ENCODE assay signal across 1 cellular context in the genomic region with DNA sequence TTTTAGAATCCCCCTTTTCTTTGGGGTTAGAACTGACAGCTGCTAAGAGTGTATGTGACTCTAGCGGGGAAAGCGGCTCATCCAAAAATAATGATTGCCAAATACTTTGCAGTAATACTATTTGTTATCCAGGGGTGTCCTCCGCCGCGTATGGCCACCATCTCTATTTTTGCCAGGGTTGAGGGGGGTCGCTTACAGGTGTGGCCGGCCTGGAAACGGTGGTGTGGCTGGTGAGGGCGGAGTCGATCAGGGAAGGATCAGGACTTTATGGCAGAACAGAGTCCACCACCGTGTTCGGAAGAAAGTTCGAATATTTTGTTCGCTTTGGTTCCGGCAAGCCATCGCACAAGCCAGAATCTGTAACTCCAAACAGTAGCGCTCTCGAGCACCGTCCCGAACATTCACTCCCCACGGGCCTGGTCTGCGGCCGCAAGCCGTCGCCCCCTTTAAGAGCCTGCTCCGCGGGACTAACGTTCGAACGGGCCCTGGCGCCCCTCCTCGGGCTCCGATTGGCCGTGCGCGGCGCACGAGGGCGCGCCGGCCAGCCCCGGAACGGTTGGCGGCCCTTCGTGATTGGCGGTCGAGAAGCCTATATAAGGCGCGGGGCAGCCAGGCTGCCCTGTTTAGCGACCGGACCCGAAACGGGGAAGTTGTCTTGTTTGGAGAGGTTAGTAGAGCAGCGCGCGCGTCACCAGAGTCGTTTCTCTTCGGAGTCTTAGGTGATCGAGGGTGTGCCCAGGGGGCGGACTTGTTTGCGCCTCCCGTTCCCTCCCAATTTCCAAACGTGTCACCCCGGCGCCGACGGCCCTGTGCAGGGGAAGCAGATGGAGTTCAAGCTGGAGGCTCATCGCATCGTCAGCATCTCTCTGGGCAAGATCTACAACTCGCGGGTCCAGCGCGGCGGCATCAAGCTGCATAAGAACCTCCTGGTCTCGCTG.
TF ChIP-seq lines count a peak whose summit lies in the region.

A gene (plus strand): TSS at position 622 of the 938 bp plus-strand sequence. CDS start 203 bp downstream, at position 825.

TF ChIP-seq in SK-N-SH, 30 proteins besides CTCF, POLR2A, EP300 and RAD21 (continued from another document):
- TF ChIP-seq, protein P1, sequence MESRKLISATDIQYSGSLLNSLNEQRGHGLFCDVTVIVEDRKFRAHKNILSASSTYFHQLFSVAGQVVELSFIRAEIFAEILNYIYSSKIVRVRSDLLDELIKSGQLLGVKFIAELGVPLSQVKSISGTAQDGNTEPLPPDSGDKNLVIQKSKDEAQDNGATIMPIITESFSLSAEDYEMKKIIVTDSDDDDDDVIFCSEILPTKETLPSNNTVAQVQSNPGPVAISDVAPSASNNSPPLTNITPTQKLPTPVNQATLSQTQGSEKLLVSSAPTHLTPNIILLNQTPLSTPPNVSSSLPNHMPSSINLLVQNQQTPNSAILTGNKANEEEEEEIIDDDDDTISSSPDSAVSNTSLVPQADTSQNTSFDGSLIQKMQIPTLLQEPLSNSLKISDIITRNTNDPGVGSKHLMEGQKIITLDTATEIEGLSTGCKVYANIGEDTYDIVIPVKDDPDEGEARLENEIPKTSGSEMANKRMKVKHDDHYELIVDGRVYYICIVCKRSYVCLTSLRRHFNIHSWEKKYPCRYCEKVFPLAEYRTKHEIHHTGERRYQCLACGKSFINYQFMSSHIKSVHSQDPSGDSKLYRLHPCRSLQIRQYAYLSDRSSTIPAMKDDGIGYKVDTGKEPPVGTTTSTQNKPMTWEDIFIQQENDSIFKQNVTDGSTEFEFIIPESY (IDR thresholded peaks at IDR 0.05; ENCODE audit: borderline replicate concordance, low read depth): 0 out of 2 replicates have a peak, but pooled peaks have one; percentile 53
- TF ChIP-seq, protein P2, sequence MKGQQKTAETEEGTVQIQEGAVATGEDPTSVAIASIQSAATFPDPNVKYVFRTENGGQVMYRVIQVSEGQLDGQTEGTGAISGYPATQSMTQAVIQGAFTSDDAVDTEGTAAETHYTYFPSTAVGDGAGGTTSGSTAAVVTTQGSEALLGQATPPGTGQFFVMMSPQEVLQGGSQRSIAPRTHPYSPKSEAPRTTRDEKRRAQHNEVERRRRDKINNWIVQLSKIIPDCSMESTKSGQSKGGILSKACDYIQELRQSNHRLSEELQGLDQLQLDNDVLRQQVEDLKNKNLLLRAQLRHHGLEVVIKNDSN (IDR thresholded peaks at IDR 0.05; ENCODE audit: borderline replicate concordance, low read depth): peak; percentile 87
- TF ChIP-seq RCOR1 (IDR thresholded peaks at IDR 0.05; ENCODE audit: low read length) (0 out of 2 replicates have a peak, but pooled peaks have one; percentile 10), TEAD4 (IDR thresholded peaks at IDR 0.05; ENCODE audit: borderline replicate concordance, insufficient read depth) (no peak), MXI1 (IDR thresholded peaks at IDR 0.05; ENCODE audit: low read depth, low read length) (peak; percentile 54), RXRA (IDR thresholded peaks at IDR 0.05; ENCODE audit: borderline replicate concordance, low read depth) (no peak; the same call in 1 of the 2 replicates), RFX5 (IDR thresholded peaks at IDR 0.05; ENCODE audit: low read length) (peak; percentile 50; the same call in 1 of the 2 replicates), ELF1 (IDR thresholded peaks at IDR 0.05) (no peak), FOXM1 (IDR thresholded peaks at IDR 0.05; ENCODE audit: low read depth) (peak; percentile 80; the same call in 1 of the 2 replicates), YY1 (IDR thresholded peaks at IDR 0.05; ENCODE audit: low read depth) (no peak), CHD2 (IDR thresholded peaks at IDR 0.05; ENCODE audit: low read length, partially characterized antibody) (peak; percentile 59), TCF12 (IDR thresholded peaks at IDR 0.05) (peak; percentile 35; the same call in 1 of the 2 replicates), FOSL2 (IDR thresholded peaks at IDR 0.05; ENCODE audit: borderline replicate concordance, low read depth) (no peak), TAF1 (IDR thresholded peaks at IDR 0.05; ENCODE audit: borderline replicate concordance, low read depth, low read length) (peak; percentile 100), NFIC (IDR thresholded peaks at IDR 0.05; ENCODE audit: borderline replicate concordance) (peak; percentile 5; the same call in 1 of the 2 replicates), EZH2phosphoT487 (IDR thresholded peaks at IDR 0.05; ENCODE audit: borderline replicate concordance, low read depth) (no peak), MEF2A (IDR thresholded peaks at IDR 0.05; ENCODE audit: borderline replicate concordance, low read depth) (no peak), SMC3 (IDR thresholded peaks at IDR 0.05; ENCODE audit: low read depth, low read length) (no peak; the same call in 1 of the 2 replicates), FOXJ3 (CRISPR knock-in tag; IDR thresholded peaks at IDR 0.05) (no peak), GATA2 (CRISPR knock-in tag; IDR thresholded peaks at IDR 0.05) (no peak), SIN3A (IDR thresholded peaks at IDR 0.05; ENCODE audit: borderline replicate concordance, low read depth, low read length) (peak; percentile 99)
- TF ChIP-seq, protein P3, sequence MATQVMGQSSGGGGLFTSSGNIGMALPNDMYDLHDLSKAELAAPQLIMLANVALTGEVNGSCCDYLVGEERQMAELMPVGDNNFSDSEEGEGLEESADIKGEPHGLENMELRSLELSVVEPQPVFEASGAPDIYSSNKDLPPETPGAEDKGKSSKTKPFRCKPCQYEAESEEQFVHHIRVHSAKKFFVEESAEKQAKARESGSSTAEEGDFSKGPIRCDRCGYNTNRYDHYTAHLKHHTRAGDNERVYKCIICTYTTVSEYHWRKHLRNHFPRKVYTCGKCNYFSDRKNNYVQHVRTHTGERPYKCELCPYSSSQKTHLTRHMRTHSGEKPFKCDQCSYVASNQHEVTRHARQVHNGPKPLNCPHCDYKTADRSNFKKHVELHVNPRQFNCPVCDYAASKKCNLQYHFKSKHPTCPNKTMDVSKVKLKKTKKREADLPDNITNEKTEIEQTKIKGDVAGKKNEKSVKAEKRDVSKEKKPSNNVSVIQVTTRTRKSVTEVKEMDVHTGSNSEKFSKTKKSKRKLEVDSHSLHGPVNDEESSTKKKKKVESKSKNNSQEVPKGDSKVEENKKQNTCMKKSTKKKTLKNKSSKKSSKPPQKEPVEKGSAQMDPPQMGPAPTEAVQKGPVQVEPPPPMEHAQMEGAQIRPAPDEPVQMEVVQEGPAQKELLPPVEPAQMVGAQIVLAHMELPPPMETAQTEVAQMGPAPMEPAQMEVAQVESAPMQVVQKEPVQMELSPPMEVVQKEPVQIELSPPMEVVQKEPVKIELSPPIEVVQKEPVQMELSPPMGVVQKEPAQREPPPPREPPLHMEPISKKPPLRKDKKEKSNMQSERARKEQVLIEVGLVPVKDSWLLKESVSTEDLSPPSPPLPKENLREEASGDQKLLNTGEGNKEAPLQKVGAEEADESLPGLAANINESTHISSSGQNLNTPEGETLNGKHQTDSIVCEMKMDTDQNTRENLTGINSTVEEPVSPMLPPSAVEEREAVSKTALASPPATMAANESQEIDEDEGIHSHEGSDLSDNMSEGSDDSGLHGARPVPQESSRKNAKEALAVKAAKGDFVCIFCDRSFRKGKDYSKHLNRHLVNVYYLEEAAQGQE (IDR thresholded peaks at IDR 0.05; ENCODE audit: low read depth, low read length): peak; percentile 82
- TF ChIP-seq, protein P4, sequence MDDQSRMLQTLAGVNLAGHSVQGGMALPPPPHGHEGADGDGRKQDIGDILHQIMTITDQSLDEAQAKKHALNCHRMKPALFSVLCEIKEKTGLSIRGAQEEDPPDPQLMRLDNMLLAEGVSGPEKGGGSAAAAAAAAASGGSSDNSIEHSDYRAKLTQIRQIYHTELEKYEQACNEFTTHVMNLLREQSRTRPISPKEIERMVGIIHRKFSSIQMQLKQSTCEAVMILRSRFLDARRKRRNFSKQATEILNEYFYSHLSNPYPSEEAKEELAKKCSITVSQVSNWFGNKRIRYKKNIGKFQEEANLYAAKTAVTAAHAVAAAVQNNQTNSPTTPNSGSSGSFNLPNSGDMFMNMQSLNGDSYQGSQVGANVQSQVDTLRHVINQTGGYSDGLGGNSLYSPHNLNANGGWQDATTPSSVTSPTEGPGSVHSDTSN (IDR thresholded peaks at IDR 0.05): peak; percentile 88
- TF ChIP-seq, protein P5, sequence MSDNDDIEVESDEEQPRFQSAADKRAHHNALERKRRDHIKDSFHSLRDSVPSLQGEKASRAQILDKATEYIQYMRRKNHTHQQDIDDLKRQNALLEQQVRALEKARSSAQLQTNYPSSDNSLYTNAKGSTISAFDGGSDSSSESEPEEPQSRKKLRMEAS (IDR thresholded peaks at IDR 0.05; ENCODE audit: low read depth): peak; percentile 73; the same call in 1 of the 2 replicates
- TF ChIP-seq, protein P6, sequence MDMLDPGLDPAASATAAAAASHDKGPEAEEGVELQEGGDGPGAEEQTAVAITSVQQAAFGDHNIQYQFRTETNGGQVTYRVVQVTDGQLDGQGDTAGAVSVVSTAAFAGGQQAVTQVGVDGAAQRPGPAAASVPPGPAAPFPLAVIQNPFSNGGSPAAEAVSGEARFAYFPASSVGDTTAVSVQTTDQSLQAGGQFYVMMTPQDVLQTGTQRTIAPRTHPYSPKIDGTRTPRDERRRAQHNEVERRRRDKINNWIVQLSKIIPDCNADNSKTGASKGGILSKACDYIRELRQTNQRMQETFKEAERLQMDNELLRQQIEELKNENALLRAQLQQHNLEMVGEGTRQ (IDR thresholded peaks at IDR 0.05; ENCODE audit: borderline replicate concordance, low read depth, low read length): peak; percentile 72
